8 cellular contexts compared by ENCODE assay signal in genomic region chr17:40035162-40035559, GRCh38. TPM values are rescaled to one million over a fixed set of nuclear protein-coding genes. Genes with fewer than 3 reads are reported as not detected.
A peak's percentile ranks its signal among the peaks of the same experiment; 100 is the strongest.
DNase-seq lines count a peak whose midpoint lies in the region; ATAC-seq and TF ChIP-seq lines count a peak whose summit lies in the region.

No MANE protein-coding gene starts in this region.

- no peak overlapping the region for H3K4me3 ChIP-seq in cardiac fibroblast (replicated peaks in 1 of 2; ENCODE audit: low read depth in 2 of 2, low read length in 2 of 2)
- no peak overlapping the region for H3K4me3 ChIP-seq in neural progenitor cell

- H4K20me1 ChIP-seq in neural progenitor cell (ENCODE audit: low read depth) = peaks cover 9% of the 10 kb centered on the region

- H3K27me3 Mint-ChIP-seq in neural progenitor cell (ENCODE audit: insufficient read depth, low read depth) = peaks cover 5% of the 10 kb centered on the region

- H3K36me3 ChIP-seq in neural progenitor cell = no peaks in the 10 kb centered on the region

- H3K4me1 ChIP-seq in neural progenitor cell = no peaks in the 10 kb centered on the region

- peaks cover 5% of the 10 kb centered on the region for H3F3A ChIP-seq in neural progenitor cell (ENCODE audit: low read depth)

- no peaks in the 10 kb centered on the region for H3K9me3 ChIP-seq in neural progenitor cell (ENCODE audit: low read depth)

- H3K79me2 ChIP-seq in neural progenitor cell (ENCODE audit: low read depth) = no peaks in the 10 kb centered on the region

- DNase-seq in ELR (ENCODE audit: low read depth) = peak; percentile 62
- DNase-seq in cardiac fibroblast (ENCODE audit: low read depth in 2 of 2) = peak; percentile 64 to 69
- peak; percentile 88 for DNase-seq in neural progenitor cell (ENCODE audit: low spot score)
- DNase-seq in activated CD4-positive, alpha-beta T cell treated with anti-CD3 and anti-CD28 coated beads for 4 hours = no peak

- no peak overlapping the region for H3K4me2 ChIP-seq in neural progenitor cell

- H3K4me3 Mint-ChIP-seq in neural progenitor cell = peak overlapping the region; percentile 25

- no peak overlapping the region for H2AFZ ChIP-seq in neural progenitor cell (replicated peaks)

- H3K27me3 ChIP-seq in neural progenitor cell = no peaks in the 10 kb centered on the region

- H3K36me3 Mint-ChIP-seq in neural progenitor cell = peaks cover 19% of the 10 kb centered on the region

- TF ChIP-seq CTCF in LNCAP (IDR thresholded peaks at IDR 0.05) = peak; percentile 33; the same call in 1 of the 2 replicates
- TF ChIP-seq CTCF in cardiac fibroblast (IDR thresholded peaks at IDR 0.05; ENCODE audit: low read depth, low read length) = peak; percentile 95
- TF ChIP-seq CTCF in neural progenitor cell (IDR thresholded peaks at IDR 0.05) = peak; percentile 92

- peaks cover 14% of the 10 kb centered on the region for H3K4me1 Mint-ChIP-seq in neural progenitor cell

- H3K27ac Mint-ChIP-seq in neural progenitor cell = no peak overlapping the region

- H3K27ac ChIP-seq in neural progenitor cell = no peak overlapping the region

- no peak for ATAC-seq in HG03521 (IDR thresholded peaks at IDR 0.05; ENCODE audit: unreplicated experiment)
- ATAC-seq in GM19463 (IDR thresholded peaks at IDR 0.05; ENCODE audit: unreplicated experiment) = no peak
- no peak for ATAC-seq in HG03196 (IDR thresholded peaks at IDR 0.05; ENCODE audit: unreplicated experiment)

- no peak overlapping the region for H3K9ac ChIP-seq in neural progenitor cell

- no peaks in the 10 kb centered on the region for H3K9me3 Mint-ChIP-seq in neural progenitor cell

RNA-seq across cellular contexts. Expression of gene MED24, which starts 19.0 kb away (rescaled TPM):
- total RNA-seq in neural progenitor cell (ENCODE audit: low replicate concordance) = 64.3 and 109 TPM in 2 replicates

RNA-seq across cellular contexts. Expression of gene CSF3, which starts 19.9 kb away (rescaled TPM):
- not detected in 2 replicates for total RNA-seq in neural progenitor cell (ENCODE audit: low replicate concordance)

RNA-seq across cellular contexts. Expression of gene THRA, which starts 27.6 kb away (rescaled TPM):
- total RNA-seq in neural progenitor cell (ENCODE audit: low replicate concordance) = 14.5 and 20.8 TPM in 2 replicates

RNA-seq across cellular contexts. Expression of gene PSMD3, which starts 54.6 kb away (rescaled TPM):
- 71.6 and 131 TPM in 2 replicates for total RNA-seq in neural progenitor cell (ENCODE audit: low replicate concordance)

Comparison
In these comparisons a context has a peak if more than half of its experiments do, and no peak if none do; other contexts are left out.
1. DNase-seq: peak in ELR (single experiment), cardiac fibroblast (2 of 2) and neural progenitor cell (single experiment); none in activated CD4-positive, alpha-beta T cell treated with anti-CD3 and anti-CD28 coated beads for 4 hours (0 of 2).
2. CTCF ChIP-seq: peak in every context shown above with its lines; median percentile 95 in cardiac fibroblast; 92 in neural progenitor cell; 33 in LNCAP.